Comparison of ENCODE assay signal across 14 cellular contexts in genomic region chr7:13414661-13415105, GRCh38.
DNase-seq lines count a peak whose midpoint lies in the region; ATAC-seq and TF ChIP-seq lines count a peak whose summit lies in the region.
"Had no signal": no experiment of that assay in that cellular context is flagged by ENCODE, and none has a peak within 500 bp of the region (broad histone marks: within the 10 kb centered on the region; RNA-seq: fewer than 3 reads in every experiment).

No MANE protein-coding gene starts in this region.

- H3K27ac ChIP-seq in body of pancreas (no peak overlapping the region), testis (no peak overlapping the region)

- no peak for TF ChIP-seq POLR2A in body of pancreas (IDR thresholded peaks at IDR 0.05)
- TF ChIP-seq POLR2A in testis (IDR thresholded peaks at IDR 0.05) = no peak

- WGBS in body of pancreas, 2 donors = 15% methylated on average over 5 of the region's 5 CpGs
- 65 to 80% methylated on average over 5 of the region's 5 CpGs for WGBS in testis, 2 donors

- DNase-seq in ELR (ENCODE audit: low read depth) (peak; percentile 68), NCI-H146 (lab: John Stamatoyannopoulos, UW) (peak; percentile 60), body of pancreas (peak in 2 of 4 donors; percentile 8), kidney tubule cell (ENCODE audit: low spot score) (peak; percentile 50), NCI-H187 treated with DMSO at 0.1 percent for 48 hours (lab: John Stamatoyannopoulos, UW) (no peak), testis (no peak), nucleus accumbens (lab: John Stamatoyannopoulos, UW) (no peak)
- DNase-seq: activated CD4-positive, alpha-beta T cell treated with anti-CD3 and anti-CD28 coated beads, Interleukin-2, amount 50 U/mL, for 1 hour; activated naive CD4-positive, alpha-beta T cell treated with anti-CD3 and anti-CD28 coated beads for 36 hours; dermis blood vessel endothelial cell; MG63; stimulated activated naive CD4-positive, alpha-beta T cell treated with Interleukin-2 at 50 U/mL for 16 hours; T-cell had no signal

- no peak overlapping the region for H3K4me3 ChIP-seq in body of pancreas
- H3K4me3 ChIP-seq in testis = no peak overlapping the region
- H3K4me3 ChIP-seq: MG63 had no signal

- intact Hi-C loops in body of pancreas (cut with DNase I) = no loop called here
- intact Hi-C loops in testis (cut with DNase I; ENCODE audit: low total_unique reads) = no loop called here

- ATAC-seq in body of pancreas (peak; percentile 47), HG03159 (IDR thresholded peaks at IDR 0.05; ENCODE audit: unreplicated experiment) (no peak)
- ATAC-seq: T-cell had no signal

- TF ChIP-seq CTCF in body of pancreas (IDR thresholded peaks at IDR 0.05) (no peak), testis (IDR thresholded peaks at IDR 0.05) (no peak)

- H3K4me1 ChIP-seq in body of pancreas (peaks cover 8% of the 10 kb centered on the region), testis (no peaks in the 10 kb centered on the region)

- H3K36me3 ChIP-seq in body of pancreas (replicated peaks in 1 of 2; ENCODE audit: insufficient read depth in 1 of 2, low read depth in 2 of 2) (no peaks in the 10 kb centered on the region), testis (ENCODE audit: low read depth, missing control alignments) (no peaks in the 10 kb centered on the region)
- H3K36me3 ChIP-seq: MG63 had no signal

- no peaks in the 10 kb centered on the region for H3K27me3 ChIP-seq in body of pancreas
- no peaks in the 10 kb centered on the region for H3K27me3 ChIP-seq in testis
- H3K27me3 ChIP-seq: MG63 had no signal

- H3K9me3 ChIP-seq in body of pancreas (no peaks in the 10 kb centered on the region), testis (no peaks in the 10 kb centered on the region)
- H3K9me3 ChIP-seq: MG63 had no signal

Comparison
In these comparisons a context has a peak if more than half of its experiments do, and no peak if none do; other contexts are left out.
1. DNase-seq: peak in ELR (single experiment), NCI-H146 (single experiment) and kidney tubule cell (single experiment); none in NCI-H187 treated with DMSO at 0.1 percent for 48 hours (single experiment), testis (single experiment) and nucleus accumbens (0 of 56).